In the genomic region with DNA sequence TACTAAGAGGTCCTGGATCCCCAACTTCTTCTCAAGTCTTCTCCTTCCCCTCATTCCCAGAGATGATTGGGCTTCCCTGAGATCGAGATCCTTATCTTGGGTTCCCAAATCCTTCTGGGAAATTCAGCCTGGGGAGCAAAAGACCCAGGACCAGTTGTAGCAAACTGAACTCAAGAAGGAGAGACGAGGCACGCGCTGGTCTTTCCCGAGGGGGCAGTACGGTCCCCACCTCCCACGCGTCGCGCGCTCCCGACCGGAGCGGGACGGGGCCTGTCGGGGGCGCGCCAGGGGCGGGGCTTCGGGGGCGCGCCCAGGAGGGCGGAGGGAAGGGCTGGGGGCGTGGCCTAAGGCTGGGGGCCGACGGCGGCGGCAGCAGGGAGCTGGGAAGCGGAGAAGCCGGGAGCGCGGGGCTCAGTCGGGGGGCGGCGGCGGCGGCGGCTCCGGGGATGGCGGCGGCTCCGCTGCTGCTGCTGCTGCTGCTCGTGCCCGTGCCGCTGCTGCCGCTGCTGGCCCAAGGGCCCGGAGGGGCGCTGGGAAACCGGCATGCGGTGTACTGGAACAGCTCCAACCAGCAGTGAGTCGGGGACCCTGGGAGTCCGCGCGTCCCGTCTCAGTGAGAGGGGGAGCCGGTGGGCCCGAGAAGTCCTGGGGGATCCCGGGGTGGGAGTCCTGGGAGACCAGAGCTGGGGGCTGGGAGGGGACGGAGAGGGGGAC, we compare ENCODE assay signal across 1 cellular context.
TF ChIP-seq lines count a peak whose summit lies in the region.

A gene with protein sequence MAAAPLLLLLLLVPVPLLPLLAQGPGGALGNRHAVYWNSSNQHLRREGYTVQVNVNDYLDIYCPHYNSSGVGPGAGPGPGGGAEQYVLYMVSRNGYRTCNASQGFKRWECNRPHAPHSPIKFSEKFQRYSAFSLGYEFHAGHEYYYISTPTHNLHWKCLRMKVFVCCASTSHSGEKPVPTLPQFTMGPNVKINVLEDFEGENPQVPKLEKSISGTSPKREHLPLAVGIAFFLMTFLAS (plus strand): TSS at position 342 of the 714 bp plus-strand sequence. CDS start 105 bp downstream, at position 447.

TF ChIP-seq in K562, 482 proteins besides CTCF, POLR2A, EP300 and RAD21 (continued from another document and continues in another):
- TF ChIP-seq, protein P1, sequence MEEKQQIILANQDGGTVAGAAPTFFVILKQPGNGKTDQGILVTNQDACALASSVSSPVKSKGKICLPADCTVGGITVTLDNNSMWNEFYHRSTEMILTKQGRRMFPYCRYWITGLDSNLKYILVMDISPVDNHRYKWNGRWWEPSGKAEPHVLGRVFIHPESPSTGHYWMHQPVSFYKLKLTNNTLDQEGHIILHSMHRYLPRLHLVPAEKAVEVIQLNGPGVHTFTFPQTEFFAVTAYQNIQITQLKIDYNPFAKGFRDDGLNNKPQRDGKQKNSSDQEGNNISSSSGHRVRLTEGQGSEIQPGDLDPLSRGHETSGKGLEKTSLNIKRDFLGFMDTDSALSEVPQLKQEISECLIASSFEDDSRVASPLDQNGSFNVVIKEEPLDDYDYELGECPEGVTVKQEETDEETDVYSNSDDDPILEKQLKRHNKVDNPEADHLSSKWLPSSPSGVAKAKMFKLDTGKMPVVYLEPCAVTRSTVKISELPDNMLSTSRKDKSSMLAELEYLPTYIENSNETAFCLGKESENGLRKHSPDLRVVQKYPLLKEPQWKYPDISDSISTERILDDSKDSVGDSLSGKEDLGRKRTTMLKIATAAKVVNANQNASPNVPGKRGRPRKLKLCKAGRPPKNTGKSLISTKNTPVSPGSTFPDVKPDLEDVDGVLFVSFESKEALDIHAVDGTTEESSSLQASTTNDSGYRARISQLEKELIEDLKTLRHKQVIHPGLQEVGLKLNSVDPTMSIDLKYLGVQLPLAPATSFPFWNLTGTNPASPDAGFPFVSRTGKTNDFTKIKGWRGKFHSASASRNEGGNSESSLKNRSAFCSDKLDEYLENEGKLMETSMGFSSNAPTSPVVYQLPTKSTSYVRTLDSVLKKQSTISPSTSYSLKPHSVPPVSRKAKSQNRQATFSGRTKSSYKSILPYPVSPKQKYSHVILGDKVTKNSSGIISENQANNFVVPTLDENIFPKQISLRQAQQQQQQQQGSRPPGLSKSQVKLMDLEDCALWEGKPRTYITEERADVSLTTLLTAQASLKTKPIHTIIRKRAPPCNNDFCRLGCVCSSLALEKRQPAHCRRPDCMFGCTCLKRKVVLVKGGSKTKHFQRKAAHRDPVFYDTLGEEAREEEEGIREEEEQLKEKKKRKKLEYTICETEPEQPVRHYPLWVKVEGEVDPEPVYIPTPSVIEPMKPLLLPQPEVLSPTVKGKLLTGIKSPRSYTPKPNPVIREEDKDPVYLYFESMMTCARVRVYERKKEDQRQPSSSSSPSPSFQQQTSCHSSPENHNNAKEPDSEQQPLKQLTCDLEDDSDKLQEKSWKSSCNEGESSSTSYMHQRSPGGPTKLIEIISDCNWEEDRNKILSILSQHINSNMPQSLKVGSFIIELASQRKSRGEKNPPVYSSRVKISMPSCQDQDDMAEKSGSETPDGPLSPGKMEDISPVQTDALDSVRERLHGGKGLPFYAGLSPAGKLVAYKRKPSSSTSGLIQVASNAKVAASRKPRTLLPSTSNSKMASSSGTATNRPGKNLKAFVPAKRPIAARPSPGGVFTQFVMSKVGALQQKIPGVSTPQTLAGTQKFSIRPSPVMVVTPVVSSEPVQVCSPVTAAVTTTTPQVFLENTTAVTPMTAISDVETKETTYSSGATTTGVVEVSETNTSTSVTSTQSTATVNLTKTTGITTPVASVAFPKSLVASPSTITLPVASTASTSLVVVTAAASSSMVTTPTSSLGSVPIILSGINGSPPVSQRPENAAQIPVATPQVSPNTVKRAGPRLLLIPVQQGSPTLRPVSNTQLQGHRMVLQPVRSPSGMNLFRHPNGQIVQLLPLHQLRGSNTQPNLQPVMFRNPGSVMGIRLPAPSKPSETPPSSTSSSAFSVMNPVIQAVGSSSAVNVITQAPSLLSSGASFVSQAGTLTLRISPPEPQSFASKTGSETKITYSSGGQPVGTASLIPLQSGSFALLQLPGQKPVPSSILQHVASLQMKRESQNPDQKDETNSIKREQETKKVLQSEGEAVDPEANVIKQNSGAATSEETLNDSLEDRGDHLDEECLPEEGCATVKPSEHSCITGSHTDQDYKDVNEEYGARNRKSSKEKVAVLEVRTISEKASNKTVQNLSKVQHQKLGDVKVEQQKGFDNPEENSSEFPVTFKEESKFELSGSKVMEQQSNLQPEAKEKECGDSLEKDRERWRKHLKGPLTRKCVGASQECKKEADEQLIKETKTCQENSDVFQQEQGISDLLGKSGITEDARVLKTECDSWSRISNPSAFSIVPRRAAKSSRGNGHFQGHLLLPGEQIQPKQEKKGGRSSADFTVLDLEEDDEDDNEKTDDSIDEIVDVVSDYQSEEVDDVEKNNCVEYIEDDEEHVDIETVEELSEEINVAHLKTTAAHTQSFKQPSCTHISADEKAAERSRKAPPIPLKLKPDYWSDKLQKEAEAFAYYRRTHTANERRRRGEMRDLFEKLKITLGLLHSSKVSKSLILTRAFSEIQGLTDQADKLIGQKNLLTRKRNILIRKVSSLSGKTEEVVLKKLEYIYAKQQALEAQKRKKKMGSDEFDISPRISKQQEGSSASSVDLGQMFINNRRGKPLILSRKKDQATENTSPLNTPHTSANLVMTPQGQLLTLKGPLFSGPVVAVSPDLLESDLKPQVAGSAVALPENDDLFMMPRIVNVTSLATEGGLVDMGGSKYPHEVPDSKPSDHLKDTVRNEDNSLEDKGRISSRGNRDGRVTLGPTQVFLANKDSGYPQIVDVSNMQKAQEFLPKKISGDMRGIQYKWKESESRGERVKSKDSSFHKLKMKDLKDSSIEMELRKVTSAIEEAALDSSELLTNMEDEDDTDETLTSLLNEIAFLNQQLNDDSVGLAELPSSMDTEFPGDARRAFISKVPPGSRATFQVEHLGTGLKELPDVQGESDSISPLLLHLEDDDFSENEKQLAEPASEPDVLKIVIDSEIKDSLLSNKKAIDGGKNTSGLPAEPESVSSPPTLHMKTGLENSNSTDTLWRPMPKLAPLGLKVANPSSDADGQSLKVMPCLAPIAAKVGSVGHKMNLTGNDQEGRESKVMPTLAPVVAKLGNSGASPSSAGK (IDR thresholded peaks at IDR 0.05), result no peak
- no peak for TF ChIP-seq ZNF830 (CRISPR knock-in tag; IDR thresholded peaks at IDR 0.05)
- TF ChIP-seq SPI1 (IDR thresholded peaks at IDR 0.05; ENCODE audit: borderline replicate concordance, low read depth, low read length), result no peak
- TF ChIP-seq GMEB1 (CRISPR knock-in tag; IDR thresholded peaks at IDR 0.05), result no peak
- no peak for TF ChIP-seq SRSF9 (IDR thresholded peaks at IDR 0.05; ENCODE audit: borderline replicate concordance, low read depth, low read length)
- TF ChIP-seq XRCC4 (IDR thresholded peaks at IDR 0.05; ENCODE audit: extremely low read depth, insufficient read depth, insufficient read length), result no peak
- no peak for TF ChIP-seq GTF2F1 (IDR thresholded peaks at IDR 0.05; ENCODE audit: low read depth, low read length)
- TF ChIP-seq HNRNPK (IDR thresholded peaks at IDR 0.05; ENCODE audit: low read depth, low read length, poor library complexity, severe bottlenecking), result no peak
- peak; percentile 36; the same call in 1 of the 2 replicates for TF ChIP-seq PHF8 (IDR thresholded peaks at IDR 0.05; ENCODE audit: borderline replicate concordance, low read length)
- TF ChIP-seq ZBTB5 (IDR thresholded peaks at IDR 0.05), result no peak
- TF ChIP-seq FOXJ2 (tag; IDR thresholded peaks at IDR 0.05), result no peak
- no peak for TF ChIP-seq NR2F6 (CRISPR knock-in tag; IDR thresholded peaks at IDR 0.05)
- no peak for TF ChIP-seq DDX20 (tag; IDR thresholded peaks at IDR 0.05; ENCODE audit: low read depth)
- no peak for TF ChIP-seq ELK3 (CRISPR knock-in tag; IDR thresholded peaks at IDR 0.05)
- TF ChIP-seq CCNT2 (IDR thresholded peaks at IDR 0.05; ENCODE audit: borderline replicate concordance, extremely low read depth, insufficient read length, low read depth, low read length), result peak; percentile 56
- TF ChIP-seq ZNF23 (CRISPR knock-in tag; IDR thresholded peaks at IDR 0.05), result no peak
- TF ChIP-seq HSF4 (CRISPR knock-in tag; IDR thresholded peaks at IDR 0.05; ENCODE audit: borderline replicate concordance), result no peak; the same call in 1 of the 2 replicates
- TF ChIP-seq TAF15 (IDR thresholded peaks at IDR 0.05; ENCODE audit: low read depth, low read length), result no peak
- TF ChIP-seq TCFL5 (CRISPR knock-in tag; conservative IDR thresholded peaks at IDR 0.05), result no peak
- TF ChIP-seq, protein P2, sequence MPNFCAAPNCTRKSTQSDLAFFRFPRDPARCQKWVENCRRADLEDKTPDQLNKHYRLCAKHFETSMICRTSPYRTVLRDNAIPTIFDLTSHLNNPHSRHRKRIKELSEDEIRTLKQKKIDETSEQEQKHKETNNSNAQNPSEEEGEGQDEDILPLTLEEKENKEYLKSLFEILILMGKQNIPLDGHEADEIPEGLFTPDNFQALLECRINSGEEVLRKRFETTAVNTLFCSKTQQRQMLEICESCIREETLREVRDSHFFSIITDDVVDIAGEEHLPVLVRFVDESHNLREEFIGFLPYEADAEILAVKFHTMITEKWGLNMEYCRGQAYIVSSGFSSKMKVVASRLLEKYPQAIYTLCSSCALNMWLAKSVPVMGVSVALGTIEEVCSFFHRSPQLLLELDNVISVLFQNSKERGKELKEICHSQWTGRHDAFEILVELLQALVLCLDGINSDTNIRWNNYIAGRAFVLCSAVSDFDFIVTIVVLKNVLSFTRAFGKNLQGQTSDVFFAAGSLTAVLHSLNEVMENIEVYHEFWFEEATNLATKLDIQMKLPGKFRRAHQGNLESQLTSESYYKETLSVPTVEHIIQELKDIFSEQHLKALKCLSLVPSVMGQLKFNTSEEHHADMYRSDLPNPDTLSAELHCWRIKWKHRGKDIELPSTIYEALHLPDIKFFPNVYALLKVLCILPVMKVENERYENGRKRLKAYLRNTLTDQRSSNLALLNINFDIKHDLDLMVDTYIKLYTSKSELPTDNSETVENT (CRISPR knock-in tag; IDR thresholded peaks at IDR 0.05), result peak; percentile 66; the same call in 1 of the 2 replicates
- TF ChIP-seq E2F8 (IDR thresholded peaks at IDR 0.05; ENCODE audit: low read depth, partially characterized antibody), result no peak
- TF ChIP-seq ZNF512 (tag; IDR thresholded peaks at IDR 0.05), result no peak
- peak; percentile 49; the same call in 1 of the 2 replicates for TF ChIP-seq ZBTB7A (IDR thresholded peaks at IDR 0.05; ENCODE audit: borderline replicate concordance, control insufficient read depth, low read depth, low read length)
- TF ChIP-seq PTTG1 (tag; IDR thresholded peaks at IDR 0.05; ENCODE audit: low read depth), result no peak
- TF ChIP-seq ETV5 (CRISPR knock-in tag; IDR thresholded peaks at IDR 0.05; ENCODE audit: low read depth), result no peak
